In the genomic region with DNA sequence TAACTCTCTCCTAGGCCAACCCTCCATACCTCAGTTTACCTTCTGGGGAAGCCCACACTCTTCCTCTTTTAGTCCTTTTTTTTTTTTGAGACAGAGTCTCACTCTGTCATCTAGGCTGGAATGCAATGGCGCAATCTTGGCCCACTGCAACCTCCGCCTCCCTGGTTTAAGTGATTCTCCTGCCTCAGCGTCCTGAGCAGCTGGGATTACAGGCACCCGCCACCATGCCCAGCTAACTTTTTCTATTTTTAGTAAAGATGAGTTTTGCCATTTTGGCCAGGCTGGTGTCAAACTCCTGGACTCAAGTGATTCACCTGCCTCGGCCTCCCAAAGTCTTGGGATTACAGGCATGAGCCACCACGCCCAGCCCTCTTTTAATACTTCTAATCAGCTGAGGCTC, we compare ENCODE assay signal across 6 cellular contexts. TPM values are rescaled to one million over a fixed set of nuclear protein-coding genes. Genes with fewer than 3 reads are reported as not detected.
"Had no signal": no experiment of that assay in that cellular context is flagged by ENCODE, and none has a peak within 500 bp of the region (broad histone marks: within the 10 kb centered on the region; RNA-seq: fewer than 3 reads in every experiment).

No MANE protein-coding gene starts in this region.

RNA-seq across cellular contexts. Expression of gene PKNOX2, which starts 58.6 kb away (rescaled TPM):
- total RNA-seq: activated CD4-positive, alpha-beta memory T cell treated with anti-CD3 and anti-CD28 coated beads, Interleukin-2, amount 10 ng/mL, durations not matched to agents 7 days and 5 days; activated CD4-positive, alpha-beta T cell treated with anti-CD3 and anti-CD28 coated beads, Interleukin-2, amount 10 ng/mL, durations not matched to agents 7 days and 5 days; activated naive CD8-positive, alpha-beta T cell treated with anti-CD3 and anti-CD28 coated beads, Interleukin-2, amount 10 ng/mL, durations not matched to agents 7 days and 5 days; activated T-cell treated with anti-CD3 and anti-CD28 coated beads, Interleukin-2, amount 50 U/mL, for 72 hours; dermis microvascular lymphatic vessel endothelial cell; T-helper 1 cell treated with Interleukin-12 subunit alpha and Interleukin-12 subunit beta and Interleukin-4 antibody, amounts not matched to agents 30 ng/mL and 1 ng/mL, for 36 hours had no signal
